Comparison of ENCODE assay signal across 24 cellular contexts in the genomic region with DNA sequence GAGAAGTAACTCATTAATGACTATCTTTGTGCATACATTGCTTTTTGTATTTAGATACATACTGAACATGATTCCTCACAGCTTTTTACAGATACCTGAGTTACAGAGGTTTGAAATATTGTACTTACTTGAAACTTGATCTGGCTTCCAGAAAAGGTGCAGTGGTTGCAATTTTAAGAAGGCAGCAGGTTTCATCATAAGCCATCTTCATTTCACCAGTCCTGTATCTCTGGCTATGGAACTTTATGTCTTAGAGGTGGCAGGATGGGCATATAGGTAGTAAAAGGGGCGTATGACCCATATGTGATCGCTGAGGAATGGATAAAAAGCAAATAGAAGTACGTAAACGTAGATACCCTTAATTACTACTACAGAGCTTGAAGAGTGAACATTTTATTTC. TPM values are rescaled to one million over a fixed set of nuclear protein-coding genes. Genes with fewer than 3 reads are reported as not detected.
"Had no signal": no experiment of that assay in that cellular context is flagged by ENCODE, and none has a peak within 500 bp of the region (broad histone marks: within the 10 kb centered on the region; RNA-seq: fewer than 3 reads in every experiment).

No MANE protein-coding gene starts in this region.

- H3K27me3 Mint-ChIP-seq: activated CD4-positive, alpha-beta memory T cell treated with anti-CD3 and anti-CD28 coated beads, Interleukin-2, amount 10 ng/mL, durations not matched to agents 7 days and 5 days; activated naive CD4-positive, alpha-beta T cell treated with anti-CD3 and anti-CD28 coated beads, Interleukin-2, amount 50 U/mL, for 24 hours; brain; stimulated activated memory B cell treated with anti-CD40 and anti-IgM and Interleukin-4, amounts not matched to agents 10 μg/mL and 1 μg/mL and 100 μg/mL, for 72 hours; type B pancreatic cell had no signal

- H3K4me3 Mint-ChIP-seq: activated CD4-positive, alpha-beta memory T cell treated with anti-CD3 and anti-CD28 coated beads, Interleukin-2, amount 10 ng/mL, durations not matched to agents 7 days and 5 days; activated naive CD4-positive, alpha-beta T cell treated with anti-CD3 and anti-CD28 coated beads, Interleukin-2, amount 50 U/mL, for 24 hours; activated T-helper 1 cell treated with anti-CD3 and anti-CD28 coated beads, Interleukin-12 subunit alpha, Interleukin-12 subunit beta, Interleukin-2, Interleukin-4 antibody, amounts not matched to agents 30 ng/mL and 10 ng/mL and 1 ng/mL, durations not matched to agents 14 hours and 24 hours and 36 hours; brain; nephron; stimulated activated memory B cell treated with anti-CD40 and anti-IgM and Interleukin-4, amounts not matched to agents 10 μg/mL and 1 μg/mL and 100 μg/mL, for 72 hours; T-helper 1 cell treated with Interleukin-12 subunit alpha and Interleukin-12 subunit beta and Interleukin-4 antibody, amounts not matched to agents 30 μg/mL and 1 μg/mL, for 36 hours; type B pancreatic cell had no signal

- H3K27me3 ChIP-seq: neutrophil, right lobe of liver had no signal

- H3K36me3 Mint-ChIP-seq: activated naive CD4-positive, alpha-beta T cell treated with anti-CD3 and anti-CD28 coated beads, Interleukin-2, amount 50 U/mL, for 24 hours had no signal

- H3K27ac Mint-ChIP-seq: activated CD4-positive, alpha-beta memory T cell treated with anti-CD3 and anti-CD28 coated beads, Interleukin-2, amount 10 ng/mL, durations not matched to agents 7 days and 5 days; activated naive CD4-positive, alpha-beta T cell treated with anti-CD3 and anti-CD28 coated beads, Interleukin-2, amount 50 U/mL, for 24 hours; activated T-helper 1 cell treated with anti-CD3 and anti-CD28 coated beads, Interleukin-12 subunit alpha, Interleukin-12 subunit beta, Interleukin-2, Interleukin-4 antibody, amounts not matched to agents 30 ng/mL and 10 ng/mL and 1 ng/mL, durations not matched to agents 14 hours and 24 hours and 36 hours; brain; nephron; stimulated activated memory B cell treated with anti-CD40 and anti-IgM and Interleukin-4, amounts not matched to agents 10 μg/mL and 1 μg/mL and 100 μg/mL, for 72 hours; T-helper 1 cell treated with Interleukin-12 subunit alpha and Interleukin-12 subunit beta and Interleukin-4 antibody, amounts not matched to agents 30 μg/mL and 1 μg/mL, for 36 hours; type B pancreatic cell had no signal

- FAIRE-seq: colon, endothelial cell of umbilical vein, small intestine had no signal

- H3K9me3 Mint-ChIP-seq: activated CD4-positive, alpha-beta memory T cell treated with anti-CD3 and anti-CD28 coated beads, Interleukin-2, amount 10 ng/mL, durations not matched to agents 7 days and 5 days; activated naive CD4-positive, alpha-beta T cell treated with anti-CD3 and anti-CD28 coated beads, Interleukin-2, amount 50 U/mL, for 24 hours; activated T-helper 1 cell treated with anti-CD3 and anti-CD28 coated beads, Interleukin-12 subunit alpha, Interleukin-12 subunit beta, Interleukin-2, Interleukin-4 antibody, amounts not matched to agents 30 ng/mL and 10 ng/mL and 1 ng/mL, durations not matched to agents 14 hours and 24 hours and 36 hours; brain; nephron; stimulated activated memory B cell treated with anti-CD40 and anti-IgM and Interleukin-4, amounts not matched to agents 10 μg/mL and 1 μg/mL and 100 μg/mL, for 72 hours; T-helper 1 cell treated with Interleukin-12 subunit alpha and Interleukin-12 subunit beta and Interleukin-4 antibody, amounts not matched to agents 30 μg/mL and 1 μg/mL, for 36 hours; type B pancreatic cell had no signal

- H3K9me3 ChIP-seq: left ventricle myocardium inferior, neutrophil, right lobe of liver, thoracic aorta had no signal

- DNase-seq: activated CD4-positive, alpha-beta memory T cell treated with anti-CD3 and anti-CD28 coated beads, Interleukin-2, amount 10 ng/mL, durations not matched to agents 7 days and 5 days; activated CD4-positive, alpha-beta T cell treated with anti-CD3 and anti-CD28 coated beads for 48 hours; activated CD4-positive, CD25-positive, alpha-beta regulatory T cell; activated gamma-delta T cell treated with Interleukin-2 at 50 U/mL for 16 hours; anterior cingulate cortex; effector memory CD4-positive, alpha-beta T cell; foreskin melanocyte; hippocampal formation; left ventricle myocardium inferior; right lobe of liver; small intestine; stimulated activated CD4-positive, alpha-beta T cell treated with anti-CD3 and anti-CD28 coated beads, Interleukin-15, amount 100 ng/mL, for 24 hours had no signal

- H3K27ac ChIP-seq: left ventricle myocardium inferior, neutrophil, right lobe of liver, thoracic aorta had no signal

- ATAC-seq: esophagus mucosa; right lobe of liver; stimulated activated memory B cell treated with anti-CD40 and anti-IgM and Interleukin-4, amounts not matched to agents 10 μg/mL and 1 μg/mL and 100 μg/mL, for 72 hours had no signal

- H3K4me3 ChIP-seq: left ventricle myocardium inferior, right lobe of liver, thoracic aorta had no signal

RNA-seq across cellular contexts. Expression of a gene that starts 31.5 kb away (rescaled TPM):
- total RNA-seq: activated T-helper 1 cell treated with anti-CD3 and anti-CD28 coated beads, Interleukin-12 subunit alpha, Interleukin-12 subunit beta, Interleukin-2, Interleukin-4 antibody, amounts not matched to agents 30 ng/mL and 10 ng/mL and 1 ng/mL, durations not matched to agents 14 hours and 24 hours and 36 hours; thoracic aorta had no signal
